In genomic region chr2:68770271-68771111, GRCh38 we compare ENCODE assay signal across 11 cellular contexts. TPM values are rescaled to one million over a fixed set of nuclear protein-coding genes. Genes with fewer than 3 reads are reported as not detected.
DNase-seq lines count a peak whose midpoint lies in the region; TF ChIP-seq lines count a peak whose summit lies in the region.
"Had no signal": no experiment of that assay in that cellular context is flagged by ENCODE, and none has a peak within 500 bp of the region (broad histone marks: within the 10 kb centered on the region; RNA-seq: fewer than 3 reads in every experiment).

No MANE protein-coding gene starts in this region.

- no peaks in the 10 kb centered on the region for H3K9me2 ChIP-seq in OCI-LY1 (ENCODE audit: low read depth, low read length)

- H3K27ac ChIP-seq in OCI-LY1 (ENCODE audit: low read depth, low read length, poor library complexity, severe bottlenecking) (peak overlapping the region; percentile 98), colonic mucosa (peak overlapping the region; percentile 10), skin epidermis (peak overlapping the region in 18 of 21 experiments; percentile 9 to 97 (median 64))
- H3K27ac ChIP-seq: SJSA1 had no signal

- no peaks in the 10 kb centered on the region for H3K9me3 ChIP-seq in OCI-LY1 (ENCODE audit: low read length)
- H3K9me3 ChIP-seq in colonic mucosa, result no peaks in the 10 kb centered on the region
- H3K9me3 ChIP-seq: SJSA1 had no signal

- H3K9ac ChIP-seq in OCI-LY1 (ENCODE audit: low read length) (peak overlapping the region; percentile 55), colonic mucosa (ENCODE audit: low read depth in 2 of 2, low read length in 2 of 2) (no peak overlapping the region)

- H3K4me1 ChIP-seq in OCI-LY1 (ENCODE audit: insufficient read depth, low read length, severe bottlenecking), result peaks cover 99% of the 10 kb centered on the region
- peaks cover 6% of the 10 kb centered on the region for H3K4me1 ChIP-seq in colonic mucosa

- H4K20me1 ChIP-seq in OCI-LY1 (ENCODE audit: insufficient read depth, low read length), result no peaks in the 10 kb centered on the region

- peaks cover 5% of the 10 kb centered on the region; the same call in 1 of the 2 replicates for H3K79me2 ChIP-seq in OCI-LY1 (ENCODE audit: insufficient read depth, low read length)

- H2AFZ ChIP-seq in OCI-LY1 (ENCODE audit: low read length), result no peak overlapping the region

- H3K27me3 ChIP-seq in OCI-LY1 (ENCODE audit: insufficient read depth, low read length) (no peaks in the 10 kb centered on the region), colonic mucosa (no peaks in the 10 kb centered on the region)
- H3K27me3 ChIP-seq: SJSA1 had no signal

- TF ChIP-seq CTCF in GM12865 (IDR thresholded peaks at IDR 0.05; ENCODE audit: insufficient read depth, low read depth, low read length, missing control alignments), result no peak
- TF ChIP-seq CTCF in OCI-LY1 (IDR thresholded peaks at IDR 0.05; ENCODE audit: low read length), result no peak
- no peak for TF ChIP-seq CTCF in colonic mucosa (IDR thresholded peaks at IDR 0.05)

- peak overlapping the region; percentile 57 for H3K4me2 ChIP-seq in OCI-LY1 (ENCODE audit: low read length)

- H3K4me3 ChIP-seq in GM12865 (ENCODE audit: low read depth, low read length) (no peak overlapping the region), OCI-LY1 (ENCODE audit: low read depth, low read length, poor library complexity, severe bottlenecking) (peak overlapping the region; percentile 26), colonic mucosa (no peak overlapping the region), skin epidermis (no peak overlapping the region)
- H3K4me3 ChIP-seq: SJSA1 had no signal

- peak; percentile 25 for DNase-seq in GM12865 (ENCODE audit: low read depth)
- no peak for DNase-seq in colonic mucosa
- no peak for DNase-seq in stimulated activated CD4-positive, alpha-beta T cell treated with anti-CD3 and anti-CD28 coated beads, Interleukin-4, amount 100 ng/mL, for 4 hours
- DNase-seq in kidney tubule cell (ENCODE audit: low spot score), result no peak
- DNase-seq in activated CD4-positive, CD25-positive, alpha-beta regulatory T cell treated with anti-CD3 and anti-CD28 coated beads, Interleukin-2, amount 50 U/mL, for 72 hours, result no peak
- no peak for DNase-seq in SHP77 treated with DMSO at 0.1 percent for 48 hours (lab: John Stamatoyannopoulos, UW)
- DNase-seq: activated gamma-delta T cell treated with Interleukin-2 at 50 U/mL for 16 hours, NCI-H1092 had no signal

- H3K36me3 ChIP-seq in OCI-LY1 (ENCODE audit: insufficient read depth, low read length), result peaks cover 3% of the 10 kb centered on the region; the same call in 1 of the 2 replicates
- H3K36me3 ChIP-seq in colonic mucosa, result no peaks in the 10 kb centered on the region
- H3K36me3 ChIP-seq: SJSA1 had no signal

- intact Hi-C loops in colonic mucosa (cut with DNase I), result no loop called here

- H3F3A ChIP-seq in OCI-LY1 (ENCODE audit: insufficient read depth, low read length), result 0 out of 2 replicates have a peak, but pooled peaks cover 19% of the 10 kb centered on the region

RNA-seq across cellular contexts. Expression of gene ARHGAP25, which starts 35.9 kb away (rescaled TPM):
- total RNA-seq in colonic mucosa, result 1 to 10 TPM; 3.6 to 3.7 TPM
- total RNA-seq: SJSA1 had no signal

Comparison
In these comparisons a context has a peak if more than half of its experiments do, and no peak if none do; other contexts are left out.
1. H3K27ac ChIP-seq: peak in every context shown above with its lines; median percentile 98 in OCI-LY1; 64 in skin epidermis; 10 in colonic mucosa.